5 cellular contexts compared by ENCODE assay signal in the genomic region with DNA sequence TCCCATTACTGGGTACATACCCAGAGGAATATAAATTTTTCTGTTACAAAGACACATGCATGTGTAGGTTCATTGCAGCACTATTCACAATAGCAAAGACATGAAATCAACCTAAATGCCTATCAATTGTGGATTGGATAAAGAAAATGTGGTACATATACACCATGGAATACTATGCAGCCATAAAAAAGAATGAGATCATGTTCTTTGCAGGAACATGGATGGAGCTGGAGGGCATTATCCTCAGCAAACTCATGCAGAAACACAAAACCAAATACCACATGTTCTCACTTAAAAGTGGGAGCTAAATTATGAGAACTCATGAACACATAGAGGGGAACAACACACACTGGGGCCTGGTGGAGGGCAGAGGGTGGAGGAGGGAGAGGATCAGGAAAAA.
A peak's percentile ranks its signal among the peaks of the same experiment; 100 is the strongest.
DNase-seq lines count a peak whose midpoint lies in the region; ATAC-seq, FAIRE-seq and TF ChIP-seq lines count a peak whose summit lies in the region.
"Not testable (repeated sequence)": the region's sequence is repeated elsewhere in the genome, so short reads cannot be mapped to it uniquely, and the experiment has no call there.

No MANE protein-coding gene starts in this region.

- peaks cover 12% of the 10 kb centered on the region for H3K36me3 Mint-ChIP-seq in endothelial cell (ENCODE audit: low read depth, unreplicated experiment)

- peaks cover 53% of the 10 kb centered on the region for H3K4me1 Mint-ChIP-seq in endothelial cell (ENCODE audit: unreplicated experiment)

- FAIRE-seq in K562 (lab: Jason Lieb, UNC) = not testable (repeated sequence)

- H3K9me1 ChIP-seq in K562 (ENCODE audit: control insufficient read depth, insufficient read depth, low read length) = not testable (repeated sequence)

- H3K9me3 ChIP-seq in K562 (replicated peaks; ENCODE audit: control insufficient read depth, insufficient read depth, low read depth, low read length); esophagus muscularis mucosa; heart right ventricle; gastrocnemius medialis: not testable (repeated sequence)

- not testable (repeated sequence) for BruUV-seq in K562 (replicated peaks; lab: Mats Ljungman, UMichigan)

- H3K27me3 ChIP-seq in K562 (ENCODE audit: control insufficient read depth in 2 of 2, insufficient read depth in 2 of 2, low read length in 2 of 2) = peaks cover 24 to 26% of the 10 kb centered on the region in 2 experiments; a peak in 4 of 5 replicates
- H3K27me3 ChIP-seq in esophagus muscularis mucosa, heart right ventricle, gastrocnemius medialis: not testable (repeated sequence)

- H3K4me2 ChIP-seq in K562 (ENCODE audit: insufficient read depth, low read length) = not testable (repeated sequence)

- CTCF ChIA-PET in K562 (lab: Yijun Ruan, JAX; ENCODE audit: low intra/inter-chr PET ratio) = not testable (repeated sequence)

- not testable (repeated sequence) for H3K9me3 Mint-ChIP-seq in endothelial cell (ENCODE audit: unreplicated experiment)

- not testable (repeated sequence) for TF ChIP-seq EP300 in K562 (IDR thresholded peaks at IDR 0.05; ENCODE audit: low read length); esophagus muscularis mucosa (IDR thresholded peaks at IDR 0.05)

- H4K20me1 ChIP-seq in K562 (replicated peaks; ENCODE audit: control insufficient read depth, insufficient read depth, low read length) = not testable (repeated sequence)

- intact Hi-C loops in K562 (cut with micrococcal nuclease) (loop anchor here (5.0 to 10.0 kb wide), 2 partner anchors 182 to 459 kb away; no protein-coding TSS in a partner anchor), gastrocnemius medialis (cut with DNase I; ENCODE audit: low total_unique reads) (loop anchor here (5.0 kb wide), 2 partner anchors 147 to 422 kb away; no protein-coding TSS in a partner anchor)
- intact Hi-C loops in esophagus muscularis mucosa (cut with DNase I); heart right ventricle (cut with DNase I): not testable (repeated sequence)

- TF ChIP-seq RAD21 in K562 (CRISPR knock-in tag; conservative IDR thresholded peaks at IDR 0.05 in 1 of 2, IDR thresholded peaks at IDR 0.05 in 1 of 2) = not testable (repeated sequence)

- H3K4me3 ChIP-seq in K562, esophagus muscularis mucosa, heart right ventricle, gastrocnemius medialis: not testable (repeated sequence)

- not testable (repeated sequence) for H3K27ac ChIP-seq in K562 (ENCODE audit: extremely low read depth, low read depth, low read length); esophagus muscularis mucosa (replicated peaks in 1 of 4)
- H3K27ac ChIP-seq in heart right ventricle (peak overlapping the region in 7 of 10 donors; percentile 33 to 73 (median 51)), gastrocnemius medialis (peak overlapping the region in 3 of 4 donors; percentile 2 to 25 (median 25))

- not testable (repeated sequence) for H3K4me1 ChIP-seq in K562 (replicated peaks in 1 of 2; ENCODE audit: control insufficient read depth in 2 of 2, insufficient read depth in 2 of 2, low read length in 2 of 2); gastrocnemius medialis
- H3K4me1 ChIP-seq in esophagus muscularis mucosa = peaks cover 0 to 20% (median 13%) of the 10 kb centered on the region in 4 donors
- H3K4me1 ChIP-seq in heart right ventricle = peaks cover 0 to 13% (median 0%) of the 10 kb centered on the region in 9 donors

- in situ Hi-C loops in K562 (cut with MboI); gastrocnemius medialis (cut with MboI; ENCODE audit: low sequenced_read_pairs in 4 of 4): not testable (repeated sequence)

- H3K79me2 ChIP-seq in K562 (ENCODE audit: control insufficient read depth, insufficient read depth, low read length) = not testable (repeated sequence)

- H2AFZ ChIP-seq in K562 (ENCODE audit: low read depth, low read length) = not testable (repeated sequence)

- H3K36me3 ChIP-seq in K562 (ENCODE audit: control insufficient read depth, insufficient read depth, low read length); esophagus muscularis mucosa; heart right ventricle; gastrocnemius medialis: not testable (repeated sequence)

- peak overlapping the region; percentile 50 for H3K4me3 Mint-ChIP-seq in endothelial cell (ENCODE audit: unreplicated experiment)

- H3K27ac Mint-ChIP-seq in endothelial cell (ENCODE audit: unreplicated experiment) = peak overlapping the region; percentile 95

- not testable (repeated sequence) for H3K9ac ChIP-seq in K562 (ENCODE audit: insufficient read depth in 1 of 2, low read depth in 2 of 2, low read length in 2 of 2)

- not testable (repeated sequence) for TF ChIP-seq CTCF in K562 (IDR thresholded peaks at IDR 0.05 in 2 of 3, conservative IDR thresholded peaks at IDR 0.05 in 1 of 3; ENCODE audit: insufficient read depth in 2 of 3, low read depth in 1 of 3, low read length in 3 of 3); endothelial cell (IDR thresholded peaks at IDR 0.05; ENCODE audit: unreplicated experiment); esophagus muscularis mucosa (IDR thresholded peaks at IDR 0.05); heart right ventricle (IDR thresholded peaks at IDR 0.05); gastrocnemius medialis (IDR thresholded peaks at IDR 0.05 in 4 of 5, conservative IDR thresholded peaks at IDR 0.05 in 1 of 5)

- not testable (repeated sequence) for H3K27me3 Mint-ChIP-seq in endothelial cell (ENCODE audit: unreplicated experiment)

- POLR2A ChIA-PET in K562 (lab: Yijun Ruan, JAX) = interaction anchor here (0.6 to 1.1 kb wide), 2 partner anchors 16 to 653 kb away, joined by 3 read pairs; no protein-coding TSS in a partner anchor

- not testable (repeated sequence) for ATAC-seq in K562, heart right ventricle, gastrocnemius medialis

- not testable (repeated sequence) for TF ChIP-seq POLR2A in K562 (conservative IDR thresholded peaks at IDR 0.05); esophagus muscularis mucosa (IDR thresholded peaks at IDR 0.05; ENCODE audit: low read depth); gastrocnemius medialis (IDR thresholded peaks at IDR 0.05)

- not testable (repeated sequence) for DNase-seq in K562 (ENCODE audit: extremely low read depth in 1 of 4, low spot score in 3 of 4); endothelial cell (ENCODE audit: low spot score); heart right ventricle; gastrocnemius medialis
- DNase-seq in esophagus muscularis mucosa (ENCODE audit: extremely low spot score) = peak; percentile 53

TF ChIP-seq in K562, 482 proteins besides CTCF, POLR2A, EP300 and RAD21:
- TF ChIP-seq RBM25 (IDR thresholded peaks at IDR 0.05; ENCODE audit: low read depth, low read length, severe bottlenecking) (peak; percentile 15), ZNF146 (CRISPR knock-in tag; IDR thresholded peaks at IDR 0.05; ENCODE audit: unreplicated experiment) (peak; percentile 66)
TF ChIP-seq in K562: peak in this region for 2; not testable (repeated sequence) for 480.
